Comparison of ENCODE assay signal across 10 cellular contexts in genomic region chr20:18497603-18498002, GRCh38. TPM values are rescaled to one million over a fixed set of nuclear protein-coding genes. Genes with fewer than 3 reads are reported as not detected.
DNase-seq lines count a peak whose midpoint lies in the region; ATAC-seq, FAIRE-seq and TF ChIP-seq lines count a peak whose summit lies in the region.
"Had no signal": no experiment of that assay in that cellular context is flagged by ENCODE, and none has a peak within 500 bp of the region (broad histone marks: within the 10 kb centered on the region; RNA-seq: fewer than 3 reads in every experiment).

No MANE protein-coding gene starts in this region.

- no peaks in the 10 kb centered on the region for H3K27me3 ChIP-seq in CD4-positive, alpha-beta T cell (ENCODE audit: control insufficient read depth, insufficient read depth, low read length)
- H3K27me3 ChIP-seq in Loucy (ENCODE audit: insufficient read depth, low read length, poor library complexity, severe bottlenecking) = peaks cover 9% of the 10 kb centered on the region
- H3K27me3 ChIP-seq: Peyer's patch had no signal

- no peaks in the 10 kb centered on the region for H3K36me3 ChIP-seq in Loucy (ENCODE audit: insufficient read depth, low read length)
- peaks cover 0 to under 1% of the 10 kb centered on the region in 2 donors for H3K36me3 ChIP-seq in kidney (ENCODE audit: control insufficient read depth in 1 of 2, insufficient read depth in 2 of 2, low read length in 2 of 2)

- H3K4me1 Mint-ChIP-seq in CD4-positive, alpha-beta T cell (ENCODE audit: low read depth) = peaks cover 20% of the 10 kb centered on the region
- H3K4me1 Mint-ChIP-seq in nephron progenitor cell = peaks cover 18% of the 10 kb centered on the region

- peaks cover under 1% of the 10 kb centered on the region for H3K36me3 Mint-ChIP-seq in CD4-positive, alpha-beta T cell (ENCODE audit: low read depth)
- H3K36me3 Mint-ChIP-seq in nephron progenitor cell (ENCODE audit: low read depth) = peaks cover 11% of the 10 kb centered on the region

- H3K9me3 Mint-ChIP-seq in CD4-positive, alpha-beta T cell = no peaks in the 10 kb centered on the region
- H3K9me3 Mint-ChIP-seq in nephron progenitor cell = peaks cover 4% of the 10 kb centered on the region

- peak overlapping the region; percentile 80 for H3K27ac Mint-ChIP-seq in CD4-positive, alpha-beta T cell
- H3K27ac Mint-ChIP-seq in nephron progenitor cell = no peak overlapping the region

- H3K4me3 ChIP-seq in Loucy (ENCODE audit: low read length, poor library complexity, severe bottlenecking) = peak overlapping the region; percentile 94
- peak overlapping the region in 1 of 2 donors; percentile 73 for H3K4me3 ChIP-seq in kidney (ENCODE audit: low read length in 2 of 2)

- H3K27ac ChIP-seq in CD4-positive, alpha-beta T cell (ENCODE audit: low read depth, low read length) = no peak overlapping the region
- H3K27ac ChIP-seq in caudate nucleus (ENCODE audit: low read depth, low read length) = peak overlapping the region; percentile 62
- H3K27ac ChIP-seq in kidney (ENCODE audit: low read depth in 2 of 2, low read length in 2 of 2) = no peak overlapping the region
- H3K27ac ChIP-seq: epithelial cell of prostate had no signal

- peak overlapping the region; percentile 94 for H3K4me3 Mint-ChIP-seq in CD4-positive, alpha-beta T cell
- peak overlapping the region; percentile 97 for H3K4me3 Mint-ChIP-seq in nephron progenitor cell

- H3K4me1 ChIP-seq in Loucy (ENCODE audit: insufficient read depth, low read length, poor library complexity, severe bottlenecking) (peaks cover 24% of the 10 kb centered on the region), kidney (ENCODE audit: control insufficient read depth in 1 of 2, insufficient read depth in 1 of 2, low read depth in 1 of 2, low read length in 2 of 2) (peaks cover 0 to 4% of the 10 kb centered on the region in 2 donors)

- no peak for FAIRE-seq in kidney (lab: Jason Lieb, UNC)

- CTCF ChIA-PET in CD4-positive, alpha-beta T cell (lab: Charles Lee) = interaction anchor here (1.5 to 3.0 kb wide), 2 partner anchors 10 to 31 kb away, joined by 3 to 25 read pairs; partner anchors contain the start of genes DZANK1, POLR3F and SEC23B

- H3K4me2 ChIP-seq in Loucy (ENCODE audit: low read depth, low read length, poor library complexity, severe bottlenecking) = peak overlapping the region; percentile 84

- no peaks in the 10 kb centered on the region for H4K20me1 ChIP-seq in Loucy (ENCODE audit: insufficient read depth, low read length, poor library complexity, severe bottlenecking)

- peaks cover 14% of the 10 kb centered on the region for H3K79me2 ChIP-seq in Loucy (ENCODE audit: insufficient read depth, low read length)

- no peak for ATAC-seq in CD4-positive, alpha-beta T cell (ENCODE audit: poor library complexity)

- no peaks in the 10 kb centered on the region for H3F3A ChIP-seq in Loucy (ENCODE audit: low read depth)

- H3K9ac ChIP-seq in Loucy (ENCODE audit: low read depth, low read length, poor library complexity, severe bottlenecking) (peak overlapping the region; percentile 74), kidney (ENCODE audit: low read length in 2 of 2) (no peak overlapping the region)

- DNase-seq in CD4-positive, alpha-beta T cell = no peak
- DNase-seq in caudate nucleus (lab: John Stamatoyannopoulos, UW) = no peak
- no peak for DNase-seq in nephron progenitor cell
- no peak for DNase-seq in Ammon's horn (ENCODE audit: low spot score)
- DNase-seq in NCI-H2029 treated with DMSO at 0.1 percent for 48 hours (lab: John Stamatoyannopoulos, UW) = no peak
- no peak for DNase-seq in kidney
- DNase-seq in NCI-H1436 (lab: John Stamatoyannopoulos, UW) = no peak

- H3K9me2 ChIP-seq in Loucy (replicated peaks; ENCODE audit: low read depth, low read length) = no peaks in the 10 kb centered on the region

- intact Hi-C loops in CD4-positive, alpha-beta T cell (cut with DNase I, micrococcal nuclease) = loop anchor here in 1 of 2 experiments (2.0 kb wide), 1 partner anchor 31 kb away; the partner anchor contains the start of genes DZANK1 and POLR3F
- intact Hi-C loops in kidney (cut with DNase I) = no loop called here

- no peak for TF ChIP-seq CTCF in CD4-positive, alpha-beta T cell (IDR thresholded peaks at IDR 0.05)
- TF ChIP-seq CTCF in Loucy (conservative IDR thresholded peaks at IDR 0.05; ENCODE audit: low read length) = no peak
- no peak for TF ChIP-seq CTCF in nephron progenitor cell (IDR thresholded peaks at IDR 0.05)
- TF ChIP-seq CTCF in kidney (IDR thresholded peaks at IDR 0.05; ENCODE audit: borderline replicate concordance, extremely low read depth, insufficient read depth) = no peak

- POLR2A ChIA-PET in CD4-positive, alpha-beta T cell (lab: Charles Lee) = interaction anchor here (0.8 to 3.8 kb wide), 6 partner anchors 10 to 296 kb away, joined by 3 to 134 read pairs (median 4); partner anchors contain the start of genes DZANK1, POLR3F, SEC23B and SMIM26

- H3K9me3 ChIP-seq in CD4-positive, alpha-beta T cell (ENCODE audit: control insufficient read depth, low read length) = no peaks in the 10 kb centered on the region
- H3K9me3 ChIP-seq in Loucy (ENCODE audit: insufficient read depth, low read depth, low read length) = no peaks in the 10 kb centered on the region
- no peaks in the 10 kb centered on the region for H3K9me3 ChIP-seq in kidney (ENCODE audit: control insufficient read depth in 1 of 2, low read length in 2 of 2)
- H3K9me3 ChIP-seq: Peyer's patch had no signal

- H3K27me3 Mint-ChIP-seq in CD4-positive, alpha-beta T cell = no peaks in the 10 kb centered on the region
- peaks cover 4% of the 10 kb centered on the region for H3K27me3 Mint-ChIP-seq in nephron progenitor cell (ENCODE audit: low read depth, poor library complexity)

- H2AFZ ChIP-seq in Loucy (ENCODE audit: low read length) = peak overlapping the region; percentile 99

RNA-seq across cellular contexts. Expression of gene RBBP9, which starts 0.6 kb away (rescaled TPM):
- 1 to 10 TPM; 1.6 to 2.1 TPM for total RNA-seq in CD4-positive, alpha-beta T cell
- total RNA-seq in kidney = 16.9 TPM
- 15.2 TPM for polyA plus RNA-seq in kidney (ENCODE audit: insufficient read depth, low read depth, low replicate concordance)

RNA-seq across cellular contexts. Expression of gene SEC23B, which starts 10.1 kb away (rescaled TPM):
- 10 to 100 TPM; 29.2 to 32.8 TPM for total RNA-seq in CD4-positive, alpha-beta T cell
- total RNA-seq in kidney = 67.3 TPM
- 46.4 TPM for polyA plus RNA-seq in kidney (ENCODE audit: insufficient read depth, low read depth, low replicate concordance)

RNA-seq across cellular contexts. Expression of gene POLR3F, which starts 30.4 kb away (rescaled TPM):
- total RNA-seq in CD4-positive, alpha-beta T cell = 1 to 10 TPM; 7.9 to 8.8 TPM
- 8.9 TPM for total RNA-seq in kidney
- polyA plus RNA-seq in kidney (ENCODE audit: insufficient read depth, low read depth, low replicate concordance) = 10.6 TPM

RNA-seq across cellular contexts. Expression of gene DZANK1, which starts 30.8 kb away (rescaled TPM):
- total RNA-seq in CD4-positive, alpha-beta T cell = 1 to 10 TPM; 1.8 to 1.9 TPM
- total RNA-seq in kidney = 6.2 TPM
- polyA plus RNA-seq in kidney (ENCODE audit: insufficient read depth, low read depth, low replicate concordance) = 3.9 TPM
